1 cellular context compared by ENCODE assay signal in the genomic region with DNA sequence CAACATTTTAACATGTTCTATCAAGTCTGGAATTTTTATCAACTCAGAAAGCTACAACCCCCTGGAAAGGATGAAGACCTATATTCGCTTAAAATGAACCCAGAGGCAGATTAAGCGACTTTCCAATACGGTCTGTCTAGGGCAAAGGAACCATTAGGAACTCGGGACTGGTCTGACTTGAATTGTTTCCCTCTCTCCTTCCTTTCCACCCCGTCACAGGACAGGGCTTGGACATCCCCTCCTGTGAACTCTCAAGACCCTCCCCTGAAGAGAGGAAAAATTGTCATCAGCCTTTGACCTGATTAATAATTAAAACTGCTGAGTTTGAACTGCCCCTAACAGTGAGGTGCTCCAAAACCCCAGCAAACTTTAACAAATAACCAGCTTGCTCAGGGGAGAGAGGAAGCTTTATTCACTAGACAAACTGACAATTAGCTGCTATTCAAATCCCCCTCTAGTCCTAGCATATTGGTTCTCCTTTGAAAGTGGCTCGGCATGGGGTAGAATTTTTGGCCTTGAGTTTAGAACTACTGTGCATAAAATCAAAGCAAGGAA.
TF ChIP-seq lines count a peak whose summit lies in the region.

No MANE protein-coding gene starts in this region.

TF ChIP-seq in IMR-90, 13 proteins besides CTCF, POLR2A, EP300 and RAD21:
- TF ChIP-seq CEBPB (IDR thresholded peaks at IDR 0.05; ENCODE audit: low read depth, low read length): no peak
- TF ChIP-seq, protein P1, sequence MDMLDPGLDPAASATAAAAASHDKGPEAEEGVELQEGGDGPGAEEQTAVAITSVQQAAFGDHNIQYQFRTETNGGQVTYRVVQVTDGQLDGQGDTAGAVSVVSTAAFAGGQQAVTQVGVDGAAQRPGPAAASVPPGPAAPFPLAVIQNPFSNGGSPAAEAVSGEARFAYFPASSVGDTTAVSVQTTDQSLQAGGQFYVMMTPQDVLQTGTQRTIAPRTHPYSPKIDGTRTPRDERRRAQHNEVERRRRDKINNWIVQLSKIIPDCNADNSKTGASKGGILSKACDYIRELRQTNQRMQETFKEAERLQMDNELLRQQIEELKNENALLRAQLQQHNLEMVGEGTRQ (IDR thresholded peaks at IDR 0.05; ENCODE audit: low read depth, low read length): no peak
- TF ChIP-seq RCOR1 (IDR thresholded peaks at IDR 0.05; ENCODE audit: insufficient replicate concordance, low read length): no peak
- TF ChIP-seq SMC3 (IDR thresholded peaks at IDR 0.05; ENCODE audit: low read depth, low read length): no peak
- no peak for TF ChIP-seq RFX5 (IDR thresholded peaks at IDR 0.05; ENCODE audit: low read depth, low read length)
- no peak for TF ChIP-seq MAZ (IDR thresholded peaks at IDR 0.05; ENCODE audit: borderline replicate concordance, low read depth, low read length)
- no peak for TF ChIP-seq BHLHE40 (IDR thresholded peaks at IDR 0.05; ENCODE audit: low read depth, low read length)
- TF ChIP-seq MXI1 (IDR thresholded peaks at IDR 0.05; ENCODE audit: borderline replicate concordance, low read depth, low read length): no peak
- TF ChIP-seq NFE2L2 (IDR thresholded peaks at IDR 0.05; ENCODE audit: low read depth, low read length): no peak
- TF ChIP-seq CHD1 (IDR thresholded peaks at IDR 0.05; ENCODE audit: low read depth, low read length): no peak
